9 cellular contexts compared by ENCODE assay signal in the genomic region with DNA sequence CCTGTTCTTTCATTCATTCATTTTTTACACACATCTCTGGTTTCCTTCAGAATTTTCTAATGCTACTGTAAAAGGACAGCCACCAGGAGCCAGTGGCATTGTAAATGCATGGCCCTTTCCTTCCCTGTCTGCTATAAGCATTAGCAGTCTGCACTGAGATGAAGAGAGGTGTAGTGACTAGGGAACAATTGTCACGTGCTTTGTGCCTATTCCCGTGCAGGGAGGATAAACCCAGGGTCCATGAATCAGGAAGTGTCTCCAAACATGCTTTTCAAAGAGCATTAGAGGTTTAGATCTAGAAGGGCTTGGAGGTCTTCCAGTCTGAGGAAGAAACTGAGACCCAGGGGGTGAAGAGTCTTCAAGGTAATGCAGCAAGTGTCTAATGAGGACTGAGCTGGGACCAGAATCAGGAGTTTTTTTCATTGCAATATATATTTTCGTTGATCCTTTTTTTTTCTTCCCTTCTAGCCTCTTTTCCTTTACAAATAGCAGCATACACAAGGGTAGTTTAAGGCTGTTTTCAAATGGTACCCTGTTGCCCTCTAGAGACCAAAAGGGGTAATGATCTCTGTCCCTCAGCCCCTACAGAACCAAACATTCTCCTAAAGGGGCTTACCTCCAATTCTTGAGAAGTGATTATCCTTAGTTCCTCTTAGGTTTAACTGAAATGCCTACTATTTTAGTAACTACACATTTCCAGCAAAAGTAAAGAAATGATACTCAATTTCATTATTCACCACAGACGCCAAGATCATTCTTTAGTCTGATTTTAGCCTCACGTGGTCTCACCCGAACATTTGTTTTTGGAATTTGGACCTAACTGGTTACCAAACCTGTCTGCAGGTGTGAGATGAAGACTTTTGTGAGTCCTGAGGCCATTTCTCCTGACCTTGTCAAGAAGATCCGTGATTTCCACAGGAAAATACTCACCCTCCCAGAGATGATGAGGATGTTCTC. TPM values are rescaled to one million over a fixed set of nuclear protein-coding genes. Genes with fewer than 3 reads are reported as not detected.
DNase-seq lines count a peak whose midpoint lies in the region; ATAC-seq and TF ChIP-seq lines count a peak whose summit lies in the region.
"Had no signal": no experiment of that assay in that cellular context is flagged by ENCODE, and none has a peak within 500 bp of the region (broad histone marks: within the 10 kb centered on the region; RNA-seq: fewer than 3 reads in every experiment).

No MANE protein-coding gene starts in this region.

- H3K9me3 Mint-ChIP-seq in immature natural killer cell = no peaks in the 10 kb centered on the region

- TF ChIP-seq POLR2A in body of pancreas (IDR thresholded peaks at IDR 0.05) = no peak
- no peak for TF ChIP-seq POLR2A in testis (IDR thresholded peaks at IDR 0.05)

- H3K27me3 Mint-ChIP-seq in immature natural killer cell (ENCODE audit: low read depth in 3 of 3) = peaks cover 3 to 36% (median 6%) of the 10 kb centered on the region in 3 donors

- peak; percentile 83 for ATAC-seq in body of pancreas
- ATAC-seq in GM21423 (IDR thresholded peaks at IDR 0.05; ENCODE audit: unreplicated experiment) = no peak

- no peaks in the 10 kb centered on the region for H3K36me3 Mint-ChIP-seq in immature natural killer cell

- in situ Hi-C loops in GM13976 (cut with MboI; ENCODE audit: low sequenced_read_pairs, unreplicated experiment) = no loop called here

- H3K4me3 ChIP-seq in BJ (ENCODE audit: low read depth, low read length) = no peak overlapping the region
- no peak overlapping the region for H3K4me3 ChIP-seq in body of pancreas
- no peak overlapping the region for H3K4me3 ChIP-seq in testis

- POLR2A ChIA-PET in BJ (lab: Charles Lee) = no interaction called here

- no peak overlapping the region for H3K27ac Mint-ChIP-seq in immature natural killer cell

- H3K27me3 ChIP-seq in BJ (ENCODE audit: control insufficient read depth, insufficient read depth, low read length) (peaks cover 30% of the 10 kb centered on the region), body of pancreas (peaks cover 0 to 11% of the 10 kb centered on the region in 2 donors), testis (no peaks in the 10 kb centered on the region)

- no peaks in the 10 kb centered on the region for H3K36me3 ChIP-seq in BJ (ENCODE audit: control insufficient read depth, insufficient read depth, low read length)
- H3K36me3 ChIP-seq in body of pancreas (replicated peaks in 1 of 2; ENCODE audit: insufficient read depth in 1 of 2, low read depth in 2 of 2) = no peaks in the 10 kb centered on the region
- no peaks in the 10 kb centered on the region for H3K36me3 ChIP-seq in testis (ENCODE audit: low read depth, missing control alignments)

- H3K4me1 Mint-ChIP-seq in immature natural killer cell = peaks cover 3 to 6% of the 10 kb centered on the region in 2 donors

- CTCF ChIA-PET in BJ (lab: Yijun Ruan, JAX) = interaction anchor here (0.8 to 1.8 kb wide), 7 partner anchors 11 to 322 kb away, joined by 3 to 8 read pairs (median 4); no protein-coding TSS in a partner anchor

- H3K27ac ChIP-seq in body of pancreas = no peak overlapping the region
- H3K27ac ChIP-seq in testis = no peak overlapping the region

- no peak overlapping the region for H3K4me3 Mint-ChIP-seq in immature natural killer cell

- intact Hi-C loops in body of pancreas (cut with DNase I) (no loop called here), testis (cut with DNase I; ENCODE audit: low total_unique reads) (no loop called here)

- DNase-seq in BJ (ENCODE audit: low read depth) = no peak
- peak; percentile 61 for DNase-seq in GM13976 (ENCODE audit: low spot score)
- DNase-seq in NCI-H526 (lab: John Stamatoyannopoulos, UW) = peak; percentile 47 to 66
- no peak for DNase-seq in body of pancreas
- DNase-seq in immature natural killer cell = peak in 2 of 3 donors; percentile 15 to 21
- DNase-seq in testis = no peak
- no peak for DNase-seq in nucleus accumbens (lab: John Stamatoyannopoulos, UW)

- TF ChIP-seq CTCF in BJ (IDR thresholded peaks at IDR 0.05; ENCODE audit: insufficient read depth, low read depth, low read length) = peak; percentile 84
- TF ChIP-seq CTCF in GM13976 (IDR thresholded peaks at IDR 0.05; ENCODE audit: borderline replicate concordance, control extremely low read depth, extremely low read depth, insufficient read depth, missing control alignments) = peak; percentile 57
- peak; percentile 54 to 70 (median 67) for TF ChIP-seq CTCF in body of pancreas (IDR thresholded peaks at IDR 0.05)
- peak; percentile 55 to 64 (median 59) for TF ChIP-seq CTCF in testis (IDR thresholded peaks at IDR 0.05)

- peaks cover 4% of the 10 kb centered on the region for H3K4me1 ChIP-seq in body of pancreas
- peaks cover 6% of the 10 kb centered on the region for H3K4me1 ChIP-seq in testis

- 13 to 23% methylated on average over 7 of the region's 7 CpGs for WGBS in body of pancreas, 2 donors
- 38 to 40% methylated on average over 7 of the region's 7 CpGs for WGBS in testis, 2 donors

- H3K9me3 ChIP-seq in body of pancreas (no peaks in the 10 kb centered on the region), testis (no peaks in the 10 kb centered on the region)

RNA-seq across cellular contexts. Expression of a gene that starts 6.6 kb away (rescaled TPM):
- polyA plus RNA-seq in BJ (2011; rRNA removed) = not detected in 2 replicates
- not detected in 2 replicates for polyA minus RNA-seq in BJ (2011; rRNA and poly(A)+ RNA removed)
- total RNA-seq in body of pancreas = under 1 TPM in 1 of 2 donors, not detected in 1; 0.52 TPM
- not detected for polyA plus RNA-seq in immature natural killer cell
- total RNA-seq in testis = under 1 TPM in 1 of 2 donors, not detected in 1; 0.25 TPM
- polyA plus RNA-seq in testis (ENCODE audit: insufficient read depth, low read depth, low replicate concordance) = 1.1 TPM
- total RNA-seq: pulmonary artery endothelial cell had no signal

RNA-seq across cellular contexts. Expression of a gene that starts 8.9 kb away (rescaled TPM):
- polyA plus RNA-seq in BJ (2011; rRNA removed) (not detected in 2 replicates), immature natural killer cell (not detected), testis (ENCODE audit: insufficient read depth, low read depth, low replicate concordance) (0.17 TPM)
- not detected in 2 replicates for polyA minus RNA-seq in BJ (2011; rRNA and poly(A)+ RNA removed)
- total RNA-seq in body of pancreas (not detected), testis (under 1 TPM in 1 of 2 donors, not detected in 1; 0.25 TPM)
- total RNA-seq: pulmonary artery endothelial cell had no signal

RNA-seq across cellular contexts. Expression of a gene that starts 34.0 kb away (rescaled TPM):
- not detected in 2 replicates for polyA plus RNA-seq in BJ (2011; rRNA removed)
- polyA minus RNA-seq in BJ (2011; rRNA and poly(A)+ RNA removed) = not detected in 2 replicates
- total RNA-seq in body of pancreas = not detected
- not detected for polyA plus RNA-seq in immature natural killer cell
- total RNA-seq in testis = under 1 TPM; 0.19 to 0.79 TPM
- polyA plus RNA-seq in testis (ENCODE audit: insufficient read depth, low read depth, low replicate concordance) = 7.5 TPM
- total RNA-seq: pulmonary artery endothelial cell had no signal

RNA-seq across cellular contexts. Expression of a gene that starts 43.3 kb away (rescaled TPM):
- polyA plus RNA-seq in BJ (2011; rRNA removed) (31.8 and 41.8 TPM in 2 replicates), immature natural killer cell (10 to 100 TPM; 11.6 to 65.0 (median 22.7) TPM), testis (ENCODE audit: insufficient read depth, low read depth, low replicate concordance) (40.3 TPM)
- 23.9 and 29.8 TPM in 2 replicates for polyA minus RNA-seq in BJ (2011; rRNA and poly(A)+ RNA removed)
- total RNA-seq in body of pancreas (10 to 100 TPM; 31.9 to 66.6 TPM), testis (10 to 100 TPM; 67.1 to 75.8 TPM)

RNA-seq across cellular contexts. Expression of a gene that starts 57.0 kb away (rescaled TPM):
- polyA plus RNA-seq in BJ (2011; rRNA removed) (not detected in 2 replicates), immature natural killer cell (not detected), testis (ENCODE audit: insufficient read depth, low read depth, low replicate concordance) (6.4 TPM)
- polyA minus RNA-seq in BJ (2011; rRNA and poly(A)+ RNA removed) = not detected in 2 replicates
- total RNA-seq in body of pancreas (under 1 TPM in 1 of 2 donors, not detected in 1; 0.26 TPM), testis (1 to 10 TPM in 1 of 2 donors, under 1 TPM in 1; 0.50 to 4.0 TPM)
- total RNA-seq: pulmonary artery endothelial cell had no signal

Comparison
In these comparisons a context has a peak if more than half of its experiments do, and no peak if none do; other contexts are left out.
1. DNase-seq: peak in GM13976 (single experiment), NCI-H526 (2 of 2) and immature natural killer cell (2 of 3); none in BJ (single experiment), body of pancreas (0 of 4), testis (single experiment) and nucleus accumbens (0 of 56).
2. Peak in every context shown above with its lines, with median percentiles within 50 percentile points of each other: CTCF ChIP-seq.